Comparison of ENCODE assay signal across 8 cellular contexts in the genomic region with DNA sequence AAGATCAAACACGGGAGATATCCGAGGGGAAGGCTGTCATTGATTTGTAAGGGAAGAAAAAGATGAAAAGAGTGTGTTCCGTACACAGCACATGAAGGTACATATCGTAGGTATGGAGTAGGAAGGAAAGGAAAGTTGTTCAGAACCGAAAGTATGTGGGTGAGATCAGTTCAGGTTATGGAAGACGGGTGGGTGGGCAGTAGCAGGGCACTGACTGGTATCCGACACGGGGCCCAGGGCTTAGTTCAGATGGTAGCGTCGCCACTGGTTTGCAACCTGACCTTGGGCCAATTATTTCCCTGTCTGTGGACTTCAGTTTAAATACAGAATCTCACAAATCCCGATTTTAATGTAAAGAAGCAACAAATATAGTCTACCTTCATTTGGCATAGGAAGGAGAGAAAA. TPM values are rescaled to one million over a fixed set of nuclear protein-coding genes. Genes with fewer than 3 reads are reported as not detected.
DNase-seq lines count a peak whose midpoint lies in the region; ATAC-seq and TF ChIP-seq lines count a peak whose summit lies in the region.

No MANE protein-coding gene starts in this region.

- no peak overlapping the region for H4K8ac ChIP-seq in mesenchymal stem cell (ENCODE audit: low read length)

- peaks cover 2% of the 10 kb centered on the region; the same call in 1 of the 2 replicates for H3F3A ChIP-seq in DOHH2 (ENCODE audit: control insufficient read depth, insufficient read depth)
- H3F3A ChIP-seq in PC-9 (ENCODE audit: insufficient read depth, low read depth) = peaks cover 44% of the 10 kb centered on the region

- H3K23ac ChIP-seq in mesenchymal stem cell (ENCODE audit: low read length in 2 of 2) = no peak overlapping the region

- H3K79me2 ChIP-seq in DOHH2 (ENCODE audit: control insufficient read depth, low read length) (peaks cover 57% of the 10 kb centered on the region), PC-9 (ENCODE audit: low read depth) (peaks cover 75% of the 10 kb centered on the region)

- H3K9ac ChIP-seq in mesenchymal stem cell (ENCODE audit: low read length) (peak overlapping the region; percentile 96), subcutaneous abdominal adipose tissue (ENCODE audit: low read length in 5 of 5) (peak overlapping the region; percentile 76 to 88 (median 83))

- H3K9me3 ChIP-seq in DOHH2 (ENCODE audit: control insufficient read depth, insufficient read depth, low read length) (no peaks in the 10 kb centered on the region), PC-9 (ENCODE audit: insufficient read depth, low read depth) (no peaks in the 10 kb centered on the region), mesenchymal stem cell (ENCODE audit: control insufficient read depth, low read length) (no peaks in the 10 kb centered on the region), subcutaneous abdominal adipose tissue (ENCODE audit: control insufficient read depth in 5 of 5, low read length in 5 of 5) (no peaks in the 10 kb centered on the region)

- peak overlapping the region in 1 of 2 experiments; percentile 37 for H3K14ac ChIP-seq in mesenchymal stem cell (ENCODE audit: low read length in 2 of 2)

- H3K4me1 ChIP-seq in DOHH2 (ENCODE audit: control insufficient read depth, low read length) (peaks cover 61% of the 10 kb centered on the region), PC-9 (replicated peaks; ENCODE audit: insufficient read depth) (peaks cover 66% of the 10 kb centered on the region), mesenchymal stem cell (ENCODE audit: control insufficient read depth, insufficient read depth, low read depth, low read length) (peaks cover 14% of the 10 kb centered on the region), subcutaneous abdominal adipose tissue (ENCODE audit: control insufficient read depth in 5 of 5, insufficient read depth in 5 of 5, low read length in 5 of 5) (peaks cover 9 to 63% (median 47%) of the 10 kb centered on the region in 5 donors)

- peak overlapping the region; percentile 92 for H2BK5ac ChIP-seq in mesenchymal stem cell (ENCODE audit: low read depth, low read length, poor library complexity, severe bottlenecking)

- H2BK120ac ChIP-seq in mesenchymal stem cell (ENCODE audit: low read depth, low read length) = peak overlapping the region; percentile 99

- H3K36me3 ChIP-seq in DOHH2 (ENCODE audit: control insufficient read depth, low read length) (peaks cover 38% of the 10 kb centered on the region), PC-9 (ENCODE audit: low read depth) (peaks cover 18% of the 10 kb centered on the region), mesenchymal stem cell (ENCODE audit: control insufficient read depth in 1 of 2, insufficient read depth in 2 of 2, low read depth in 1 of 2, low read length in 2 of 2) (peaks cover 8 to 61% of the 10 kb centered on the region in 2 experiments), subcutaneous abdominal adipose tissue (ENCODE audit: control insufficient read depth in 5 of 5, insufficient read depth in 5 of 5, low read length in 5 of 5) (peaks cover 0 to 8% (median 0%) of the 10 kb centered on the region in 5 donors)

- H3K4me3 ChIP-seq in DOHH2 (ENCODE audit: low read length) (peak overlapping the region; percentile 89), PC-9 (peak overlapping the region; percentile 99), mesenchymal stem cell (ENCODE audit: insufficient read depth in 1 of 2, low read depth in 1 of 2, low read length in 2 of 2) (peak overlapping the region; percentile 93 to 98), subcutaneous abdominal adipose tissue (ENCODE audit: low read depth in 1 of 5, low read length in 5 of 5) (peak overlapping the region; percentile 80 to 94 (median 85))

- no peaks in the 10 kb centered on the region for H3K27me3 ChIP-seq in DOHH2 (ENCODE audit: control insufficient read depth, low read length)
- H3K27me3 ChIP-seq in PC-9 (ENCODE audit: insufficient read depth, low read depth) = no peaks in the 10 kb centered on the region
- no peaks in the 10 kb centered on the region for H3K27me3 ChIP-seq in mesenchymal stem cell (ENCODE audit: control insufficient read depth in 1 of 2, insufficient read depth in 1 of 2, low read length in 2 of 2)
- H3K27me3 ChIP-seq in subcutaneous abdominal adipose tissue (ENCODE audit: control insufficient read depth in 5 of 5, insufficient read depth in 4 of 5, low read length in 5 of 5) = no peaks in the 10 kb centered on the region

- no peaks in the 10 kb centered on the region for H3K9me2 ChIP-seq in DOHH2 (replicated peaks; ENCODE audit: control insufficient read depth, low read length)
- no peaks in the 10 kb centered on the region for H3K9me2 ChIP-seq in PC-9 (ENCODE audit: insufficient read depth)

- POLR2A ChIA-PET in PC-9 (lab: Charles Lee; ENCODE audit: unreplicated experiment) = no interaction called here

- DNase-seq in PC-9 (no peak), mesenchymal stem cell (no peak), COLO829 (ENCODE audit: low spot score) (no peak)
- peak; percentile 19 for DNase-seq in central memory CD4-positive, alpha-beta T cell

- BruUV-seq in PC-9 (replicated peaks; lab: Mats Ljungman, UMichigan) = TSS peak; percentile 33

- H2BK15ac ChIP-seq in mesenchymal stem cell (ENCODE audit: low read depth, poor library complexity, severe bottlenecking) = no peak overlapping the region

- peak overlapping the region; percentile 52 for H4K91ac ChIP-seq in mesenchymal stem cell (ENCODE audit: low read length)

- under 1% methylated on average over 10 of the region's 11 CpGs for WGBS in mesenchymal stem cell

- no peak overlapping the region for H2AK5ac ChIP-seq in mesenchymal stem cell (ENCODE audit: low read length, severe bottlenecking)

- H3K4ac ChIP-seq in mesenchymal stem cell (ENCODE audit: low read depth in 1 of 2, low read length in 2 of 2) = peak overlapping the region in 1 of 2 experiments; percentile 79

- intact Hi-C loops in PC-9 (cut with micrococcal nuclease; ENCODE audit: unreplicated experiment) = loop anchor here (5.0 kb wide), 1 partner anchor 221 kb away; no protein-coding TSS in a partner anchor

- H2BK12ac ChIP-seq in mesenchymal stem cell (ENCODE audit: low read length in 2 of 2) = no peak overlapping the region

- peak overlapping the region; percentile 2 to 97 for H3K18ac ChIP-seq in mesenchymal stem cell (ENCODE audit: low read depth in 1 of 2, low read length in 2 of 2)

- H4K20me1 ChIP-seq in DOHH2 (ENCODE audit: control insufficient read depth, insufficient read depth, low read depth, low read length) = peaks cover 5% of the 10 kb centered on the region
- peaks cover 6% of the 10 kb centered on the region; the same call in 1 of the 2 replicates for H4K20me1 ChIP-seq in PC-9 (ENCODE audit: insufficient read depth)

- H3K4me2 ChIP-seq in DOHH2 (ENCODE audit: low read length) (peak overlapping the region; percentile 87), PC-9 (peak overlapping the region; percentile 99), mesenchymal stem cell (ENCODE audit: low read length, poor library complexity, severe bottlenecking) (peak overlapping the region; percentile 97)

- H3K27ac ChIP-seq in DOHH2 (ENCODE audit: low read depth, low read length) (peak overlapping the region; percentile 18; the same call in 1 of the 2 replicates), PC-9 (peak overlapping the region; percentile 86), mesenchymal stem cell (ENCODE audit: low read length, poor library complexity, severe bottlenecking) (peak overlapping the region; percentile 91), subcutaneous abdominal adipose tissue (ENCODE audit: low read depth, low read length) (peak overlapping the region; percentile 87)

- ATAC-seq in GM19035 (IDR thresholded peaks at IDR 0.05; ENCODE audit: unreplicated experiment) (no peak), GM18858 (IDR thresholded peaks at IDR 0.05; ENCODE audit: unreplicated experiment) (no peak)

- H2AFZ ChIP-seq in PC-9 (no peak overlapping the region), mesenchymal stem cell (ENCODE audit: low read depth, low read length) (no peak overlapping the region)

- H3K79me1 ChIP-seq in mesenchymal stem cell (replicated peaks; ENCODE audit: low read length, poor library complexity, severe bottlenecking) = peaks cover 1% of the 10 kb centered on the region

- TF ChIP-seq CTCF in DOHH2 (IDR thresholded peaks at IDR 0.05; ENCODE audit: low read depth, low read length, poor library complexity, severe bottlenecking) = no peak
- TF ChIP-seq CTCF in PC-9 (conservative IDR thresholded peaks at IDR 0.05) = no peak

- CTCF ChIA-PET in PC-9 (lab: Charles Lee) = no interaction called here

RNA-seq across cellular contexts. Expression of gene A3GALT2, which starts 27.8 kb away (rescaled TPM):
- total RNA-seq in PC-9 (2021) = not detected in 2 replicates
- polyA plus RNA-seq in mesenchymal stem cell (2013, experiment 1 of 2) = 0.04 TPM
- polyA plus RNA-seq in mesenchymal stem cell (2013, experiment 2 of 2) = not detected

Comparison
In these comparisons a context has a peak if more than half of its experiments do, and no peak if none do; other contexts are left out.
1. H3K27ac ChIP-seq: peak in every context shown above with its lines; median percentile 91 in mesenchymal stem cell; 87 in subcutaneous abdominal adipose tissue; 86 in PC-9; 18 in DOHH2.